ENCODE assay signal across 9 cellular contexts in the genomic region with DNA sequence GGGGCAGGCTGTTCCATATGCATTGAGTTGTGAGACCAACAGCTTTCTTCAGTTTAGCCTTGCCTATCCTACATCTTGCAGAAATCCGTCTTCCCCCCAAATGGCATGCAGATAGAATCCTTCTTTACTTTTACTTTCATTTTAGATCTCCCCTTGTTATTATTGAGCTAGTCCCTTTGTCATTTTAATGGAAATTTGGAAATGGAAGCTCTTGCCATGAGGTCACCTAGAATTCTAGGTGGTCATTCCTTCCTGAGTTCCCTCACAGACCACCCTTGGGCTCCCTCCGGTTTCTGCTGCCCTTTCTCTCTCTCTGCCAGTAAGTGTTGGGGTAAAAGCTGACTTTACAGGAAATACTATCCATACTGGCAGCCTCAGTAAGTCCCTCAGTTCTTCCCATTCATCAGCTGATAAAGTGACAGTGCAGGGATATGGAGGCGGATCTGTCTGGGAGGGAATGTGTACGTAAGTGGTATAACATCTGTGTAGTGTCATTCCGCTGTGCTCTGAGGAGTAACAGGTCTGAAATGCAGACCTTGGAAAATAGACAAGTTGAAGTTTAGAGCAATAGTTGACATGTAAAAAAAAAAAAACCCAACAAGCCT. TPM values are rescaled to one million over a fixed set of nuclear protein-coding genes. Genes with fewer than 3 reads are reported as not detected.
A peak's percentile ranks its signal among the peaks of the same experiment; 100 is the strongest.
DNase-seq lines count a peak whose midpoint lies in the region; ATAC-seq and TF ChIP-seq lines count a peak whose summit lies in the region.
"Had no signal": no experiment of that assay in that cellular context is flagged by ENCODE, and none has a peak within 500 bp of the region (broad histone marks: within the 10 kb centered on the region; RNA-seq: fewer than 3 reads in every experiment).

No MANE protein-coding gene starts in this region.

- no peak overlapping the region for H3K27ac ChIP-seq in Panc1 (ENCODE audit: low read length)
- peak overlapping the region; percentile 81 for H3K27ac ChIP-seq in effector memory CD4-positive, alpha-beta T cell (ENCODE audit: insufficient read depth, low read length, poor library complexity, severe bottlenecking)
- no peak overlapping the region for H3K27ac ChIP-seq in rectal smooth muscle tissue (ENCODE audit: low read depth, low read length)

- no peaks in the 10 kb centered on the region; the same call in none of the 2 replicates for H3K4me1 ChIP-seq in Panc1 (ENCODE audit: control insufficient read depth, insufficient read depth, low read length)
- peaks cover 77% of the 10 kb centered on the region for H3K4me1 ChIP-seq in effector memory CD4-positive, alpha-beta T cell (ENCODE audit: control insufficient read depth, insufficient read depth, low read length, poor library complexity, severe bottlenecking)
- peaks cover 9% of the 10 kb centered on the region for H3K4me1 ChIP-seq in rectal smooth muscle tissue (ENCODE audit: control insufficient read depth, insufficient read depth, low read length)

- H3K9ac ChIP-seq in rectal smooth muscle tissue (ENCODE audit: low read length) = no peak overlapping the region

- BruUV-seq in Panc1 (replicated peaks; lab: Mats Ljungman, UMichigan) = no TSS peak

- in situ Hi-C loops in Panc1 (cut with HindIII; ENCODE audit: low pct_unique_long_range_greater_than_20kb, low sequenced_read_pairs) = no loop called here

- intact Hi-C loops in Panc1 (cut with micrococcal nuclease; ENCODE audit: unreplicated experiment) = no loop called here

- ATAC-seq in Panc1 = no peak

- H3K27me3 ChIP-seq in Panc1 (ENCODE audit: control insufficient read depth, insufficient read depth, low read length) = no peaks in the 10 kb centered on the region
- no peaks in the 10 kb centered on the region for H3K27me3 ChIP-seq in effector memory CD4-positive, alpha-beta T cell (replicated peaks; ENCODE audit: control insufficient read depth, insufficient read depth, low read length, poor library complexity, severe bottlenecking)
- no peaks in the 10 kb centered on the region for H3K27me3 ChIP-seq in rectal smooth muscle tissue (ENCODE audit: control insufficient read depth, insufficient read depth, low read length)

- H3K4me3 ChIP-seq in GM12865 (ENCODE audit: low read depth, low read length) (peak overlapping the region; percentile 37), Panc1 (ENCODE audit: low read depth in 2 of 2, low read length in 2 of 2) (peak overlapping the region; percentile 1 to 5; a peak in 2 of 4 replicates), rectal smooth muscle tissue (ENCODE audit: low read length) (peak overlapping the region; percentile 1)
- H3K4me3 ChIP-seq in effector memory CD4-positive, alpha-beta T cell (ENCODE audit: insufficient read depth, low read depth, low read length, poor library complexity, severe bottlenecking) = peak overlapping the region; percentile 48

- H3K9me3 ChIP-seq in Panc1 (ENCODE audit: control insufficient read depth, insufficient read depth, low read depth, low read length) = no peaks in the 10 kb centered on the region
- H3K9me3 ChIP-seq in effector memory CD4-positive, alpha-beta T cell (ENCODE audit: control insufficient read depth, low read length) = no peaks in the 10 kb centered on the region

- DNase-seq in GM12865 (ENCODE audit: low read depth) (no peak), Panc1 (ENCODE audit: low read depth, low spot score) (no peak), dermis blood vessel endothelial cell (no peak), Kasumi-1 (lab: John Stamatoyannopoulos, UW) (no peak), medulla oblongata (ENCODE audit: extremely low spot score) (no peak)
- DNase-seq in effector memory CD4-positive, alpha-beta T cell = no peak
- no peak for DNase-seq in effector CD4-positive, alpha-beta T cell
- DNase-seq: activated CD4-positive, alpha-beta T cell treated with anti-CD3 and anti-CD28 coated beads, Interleukin-2, amount 50 U/mL, for 48 hours had no signal

- H3K36me3 ChIP-seq in Panc1 (ENCODE audit: control insufficient read depth, insufficient read depth, low read length) (no peaks in the 10 kb centered on the region), rectal smooth muscle tissue (ENCODE audit: control insufficient read depth, insufficient read depth, low read length) (no peaks in the 10 kb centered on the region)
- H3K36me3 ChIP-seq in effector memory CD4-positive, alpha-beta T cell (ENCODE audit: control insufficient read depth, insufficient read depth, low read length) = no peaks in the 10 kb centered on the region

- POLR2A ChIA-PET in Panc1 (lab: Charles Lee) = no interaction called here

- CTCF ChIA-PET in Panc1 (lab: Charles Lee) = no interaction called here

- no peak for TF ChIP-seq CTCF in GM12865 (IDR thresholded peaks at IDR 0.05; ENCODE audit: insufficient read depth, low read depth, low read length, missing control alignments)
- TF ChIP-seq CTCF in Panc1 (IDR thresholded peaks at IDR 0.05) = no peak

RNA-seq across cellular contexts. Expression of gene ARHGAP25, which starts 30.3 kb away (rescaled TPM):
- total RNA-seq in Panc1 (2021; ENCODE audit: unreplicated experiment) (0.49 TPM), dermis blood vessel endothelial cell (12.1 and 14.3 TPM in 2 replicates)
- polyA plus RNA-seq in Panc1 (2012; ENCODE audit: insufficient read length) = not detected
